In the genomic region with DNA sequence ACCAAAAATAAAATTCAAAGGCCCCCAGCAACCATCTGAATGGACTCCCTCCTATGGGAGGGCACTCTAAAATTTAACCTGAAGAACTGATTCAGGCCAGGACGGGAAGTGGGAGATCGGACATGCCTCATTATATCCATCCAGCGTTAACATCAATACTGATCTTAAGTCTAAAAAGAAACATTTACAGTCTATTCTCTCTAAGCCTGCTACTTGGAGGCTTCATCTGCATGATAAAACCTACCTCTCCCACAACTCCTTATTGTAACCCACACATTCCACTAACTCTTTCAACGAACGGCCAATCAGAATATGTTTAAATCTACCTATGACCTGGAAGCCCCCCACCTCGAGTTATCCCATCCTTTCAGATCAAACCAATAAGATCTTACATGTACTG, we compare ENCODE assay signal across 20 cellular contexts.
DNase-seq lines count a peak whose midpoint lies in the region; ATAC-seq and TF ChIP-seq lines count a peak whose summit lies in the region.
"Had no signal": no experiment of that assay in that cellular context is flagged by ENCODE, and none has a peak within 500 bp of the region (broad histone marks: within the 10 kb centered on the region; RNA-seq: fewer than 3 reads in every experiment).

No MANE protein-coding gene starts in this region.

- no peaks in the 10 kb centered on the region for H3K36me3 ChIP-seq in gastrocnemius medialis
- H3K36me3 ChIP-seq: thoracic aorta had no signal

- peaks cover 21% of the 10 kb centered on the region for H3K36me3 Mint-ChIP-seq in activated T-cell treated with anti-CD3 and anti-CD28 coated beads, Interleukin-2, amount 50 U/mL, for 24 hours (ENCODE audit: low read depth)
- H3K36me3 Mint-ChIP-seq in activated T-helper 17 cell treated with anti-CD3 and anti-CD28 coated beads, Interleukin-2, amount 50 U/mL, for 72 hours (ENCODE audit: low read depth) = peaks cover 15% of the 10 kb centered on the region
- H3K36me3 Mint-ChIP-seq: activated CD4-positive, alpha-beta memory T cell treated with anti-CD3 and anti-CD28 coated beads for 36 hours had no signal

- H3K4me1 ChIP-seq in gastrocnemius medialis = peaks cover 39 to 44% of the 10 kb centered on the region in 2 donors

- no peaks in the 10 kb centered on the region for H3K27me3 ChIP-seq in gastrocnemius medialis
- H3K27me3 ChIP-seq: BLaER1, esophagus squamous epithelium had no signal

- peak overlapping the region; percentile 58 for H3K27ac Mint-ChIP-seq in activated T-cell treated with anti-CD3 and anti-CD28 coated beads, Interleukin-2, amount 50 U/mL, for 24 hours
- peak overlapping the region; percentile 0 for H3K27ac Mint-ChIP-seq in activated T-helper 17 cell treated with anti-CD3 and anti-CD28 coated beads, Interleukin-2, amount 50 U/mL, for 72 hours

- H3K4me3 ChIP-seq in gastrocnemius medialis = no peak overlapping the region
- H3K4me3 ChIP-seq: BLaER1, esophagus squamous epithelium, thoracic aorta had no signal

- intact Hi-C loops in gastrocnemius medialis (cut with DNase I; ENCODE audit: low total_unique reads) = no loop called here

- no peak for ATAC-seq in activated T-helper 17 cell treated with anti-CD3 and anti-CD28 coated beads, Interleukin-2, amount 50 U/mL, for 72 hours (replicated peaks)
- ATAC-seq in gastrocnemius medialis = no peak
- ATAC-seq in GM21515 (IDR thresholded peaks at IDR 0.05; ENCODE audit: unreplicated experiment) = no peak
- ATAC-seq: Right ventricle myocardium inferior had no signal

- peaks cover 58% of the 10 kb centered on the region for H3K4me1 Mint-ChIP-seq in activated T-cell treated with anti-CD3 and anti-CD28 coated beads, Interleukin-2, amount 50 U/mL, for 24 hours (ENCODE audit: low read depth)
- H3K4me1 Mint-ChIP-seq in activated T-helper 17 cell treated with anti-CD3 and anti-CD28 coated beads, Interleukin-2, amount 50 U/mL, for 72 hours = peaks cover 19% of the 10 kb centered on the region

- H3K27ac ChIP-seq in gastrocnemius medialis = peak overlapping the region; percentile 15 to 62 (median 40)
- H3K27ac ChIP-seq: BLaER1, esophagus squamous epithelium, HL-60, thoracic aorta had no signal

- H3K4me3 Mint-ChIP-seq in activated T-cell treated with anti-CD3 and anti-CD28 coated beads, Interleukin-2, amount 50 U/mL, for 24 hours = no peak overlapping the region
- no peak overlapping the region for H3K4me3 Mint-ChIP-seq in activated T-helper 17 cell treated with anti-CD3 and anti-CD28 coated beads, Interleukin-2, amount 50 U/mL, for 72 hours
- H3K4me3 Mint-ChIP-seq: activated CD4-positive, alpha-beta memory T cell treated with anti-CD3 and anti-CD28 coated beads for 36 hours had no signal

- DNase-seq in activated T-cell treated with anti-CD3 and anti-CD28 coated beads, Interleukin-2, amount 50 U/mL, for 24 hours = no peak
- DNase-seq in activated T-cell treated with anti-CD3 and anti-CD28 coated beads, Interleukin-2, amount 50 U/mL, for 1 hour = no peak
- peak; percentile 21 for DNase-seq in iPS-NIHi11 (ENCODE audit: low spot score)
- no peak for DNase-seq in gastrocnemius medialis
- DNase-seq in NCI-H748 treated with DMSO at 0.1 percent for 48 hours (lab: John Stamatoyannopoulos, UW) = no peak
- no peak for DNase-seq in GM13977 (ENCODE audit: low spot score)
- DNase-seq: 8988T; activated CD4-positive, alpha-beta memory T cell treated with anti-CD3 and anti-CD28 coated beads for 36 hours; DMS79; esophagus squamous epithelium; KG1; kidney; NCI-H2081; NCI-H510A treated with DMSO at 0.1 percent for 48 hours had no signal

- no peaks in the 10 kb centered on the region for H3K9me3 Mint-ChIP-seq in activated T-cell treated with anti-CD3 and anti-CD28 coated beads, Interleukin-2, amount 50 U/mL, for 24 hours
- no peaks in the 10 kb centered on the region for H3K9me3 Mint-ChIP-seq in activated T-helper 17 cell treated with anti-CD3 and anti-CD28 coated beads, Interleukin-2, amount 50 U/mL, for 72 hours
- H3K9me3 Mint-ChIP-seq: activated CD4-positive, alpha-beta memory T cell treated with anti-CD3 and anti-CD28 coated beads for 36 hours had no signal

- no peaks in the 10 kb centered on the region for H3K9me3 ChIP-seq in gastrocnemius medialis
- H3K9me3 ChIP-seq: BLaER1, esophagus squamous epithelium, thoracic aorta had no signal

- no peak for TF ChIP-seq CTCF in gastrocnemius medialis (IDR thresholded peaks at IDR 0.05 in 4 of 5, conservative IDR thresholded peaks at IDR 0.05 in 1 of 5)
- TF ChIP-seq CTCF in GM13977 (IDR thresholded peaks at IDR 0.05; ENCODE audit: extremely low read depth, insufficient read depth, missing control alignments) = no peak

- in situ Hi-C loops in gastrocnemius medialis (cut with MboI; ENCODE audit: low sequenced_read_pairs in 4 of 4) (loop anchor here in 2 of 4 donors (10.0 to 25.0 kb wide), 2 partner anchors 119 to 122 kb away; no protein-coding TSS in a partner anchor), GM13977 (cut with MboI; ENCODE audit: low pct_unique_long_range_greater_than_20kb, low sequenced_read_pairs, unreplicated experiment) (loop anchor here (25.0 kb wide), 1 partner anchor 297 kb away; no protein-coding TSS in a partner anchor)

- TF ChIP-seq POLR2A in gastrocnemius medialis (IDR thresholded peaks at IDR 0.05) = no peak

- no peaks in the 10 kb centered on the region for H3K27me3 Mint-ChIP-seq in activated T-cell treated with anti-CD3 and anti-CD28 coated beads, Interleukin-2, amount 50 U/mL, for 24 hours
- no peaks in the 10 kb centered on the region for H3K27me3 Mint-ChIP-seq in activated T-helper 17 cell treated with anti-CD3 and anti-CD28 coated beads, Interleukin-2, amount 50 U/mL, for 72 hours
- H3K27me3 Mint-ChIP-seq: activated CD4-positive, alpha-beta memory T cell treated with anti-CD3 and anti-CD28 coated beads for 36 hours had no signal
